8 cellular contexts compared by ENCODE assay signal in genomic region chr2:87076253-87077027, GRCh38. TPM values are rescaled to one million over a fixed set of nuclear protein-coding genes. Genes with fewer than 3 reads are reported as not detected.
DNase-seq lines count a peak whose midpoint lies in the region; ATAC-seq and TF ChIP-seq lines count a peak whose summit lies in the region.
"Not testable (repeated sequence)": the region's sequence is repeated elsewhere in the genome, so short reads cannot be mapped to it uniquely, and the experiment has no call there.

No MANE protein-coding gene starts in this region.

- peak overlapping the region; percentile 61 for H2AFZ ChIP-seq in mesenchymal stem cell (ENCODE audit: low read depth, low read length)

- DNase-seq in AG04450 (ENCODE audit: low read depth, low spot score) (peak; percentile 74), epithelial cell of proximal tubule (ENCODE audit: low read depth) (peak; percentile 23), mesenchymal stem cell (peak; percentile 91)
- DNase-seq in activated T-helper 1 cell treated with anti-CD3 and anti-CD28 coated beads, Interleukin-12 subunit alpha, Interleukin-12 subunit beta, Interleukin-2, Interleukin-4 antibody, amounts not matched to agents 30 ng/mL and 10 ng/mL and 1 ng/mL, durations not matched to agents 14 hours and 24 hours and 36 hours (ENCODE audit: low spot score), result peak; percentile 88
- DNase-seq in stimulated activated CD4-positive, alpha-beta T cell treated with anti-CD3 and anti-CD28 coated beads, Interleukin-2, amount 100 ng/mL, for 4 hours (ENCODE audit: low read depth), result peak; percentile 87

- peak overlapping the region; percentile 88 for H3K9ac ChIP-seq in mesenchymal stem cell (ENCODE audit: low read length)

- not testable (repeated sequence) for H3K23ac ChIP-seq in mesenchymal stem cell (ENCODE audit: low read length in 2 of 2)

- H3K4me2 ChIP-seq in mesenchymal stem cell (ENCODE audit: low read length, poor library complexity, severe bottlenecking), result peak overlapping the region; percentile 26

- H3K4me1 Mint-ChIP-seq in activated T-helper 1 cell treated with anti-CD3 and anti-CD28 coated beads, Interleukin-12 subunit alpha, Interleukin-12 subunit beta, Interleukin-2, Interleukin-4 antibody, amounts not matched to agents 30 ng/mL and 10 ng/mL and 1 ng/mL, durations not matched to agents 14 hours and 24 hours and 36 hours (ENCODE audit: low read depth), result not testable (repeated sequence)

- not testable (repeated sequence) for H3K14ac ChIP-seq in mesenchymal stem cell (ENCODE audit: low read length in 2 of 2)

- H3K4me1 ChIP-seq in mesenchymal stem cell (ENCODE audit: control insufficient read depth, insufficient read depth, low read depth, low read length), result not testable (repeated sequence)

- POLR2A ChIA-PET in AG04450 (lab: Yijun Ruan, JAX), result not testable (repeated sequence)

- not testable (repeated sequence) for TF ChIP-seq CTCF in AG04450 (IDR thresholded peaks at IDR 0.05; ENCODE audit: low read depth, low read length); epithelial cell of proximal tubule (conservative IDR thresholded peaks at IDR 0.05; ENCODE audit: low read depth, low read length)

- not testable (repeated sequence) for H3K36me3 ChIP-seq in mesenchymal stem cell (ENCODE audit: control insufficient read depth in 1 of 2, insufficient read depth in 2 of 2, low read depth in 1 of 2, low read length in 2 of 2)

- not testable (repeated sequence) for H3K9me3 Mint-ChIP-seq in activated T-helper 1 cell treated with anti-CD3 and anti-CD28 coated beads, Interleukin-12 subunit alpha, Interleukin-12 subunit beta, Interleukin-2, Interleukin-4 antibody, amounts not matched to agents 30 ng/mL and 10 ng/mL and 1 ng/mL, durations not matched to agents 14 hours and 24 hours and 36 hours

- WGBS in mesenchymal stem cell, result 0% methylated on average over 21 of the region's 76 CpGs

- H4K8ac ChIP-seq in mesenchymal stem cell (ENCODE audit: low read length), result not testable (repeated sequence)

- intact Hi-C loops in activated T-helper 1 cell treated with anti-CD3 and anti-CD28 coated beads, Interleukin-12 subunit alpha, Interleukin-12 subunit beta, Interleukin-2, Interleukin-4 antibody, amounts not matched to agents 30 ng/mL and 10 ng/mL and 1 ng/mL, durations not matched to agents 14 hours and 24 hours and 36 hours (cut with micrococcal nuclease), result not testable (repeated sequence)

- H2BK5ac ChIP-seq in mesenchymal stem cell (ENCODE audit: low read depth, low read length, poor library complexity, severe bottlenecking), result peak overlapping the region; percentile 39

- peak overlapping the region; percentile 83 for H3K27ac ChIP-seq in AG04450 (ENCODE audit: low read depth, low read length)
- peak overlapping the region; percentile 83 for H3K27ac ChIP-seq in mesenchymal stem cell (ENCODE audit: low read length, poor library complexity, severe bottlenecking)

- not testable (repeated sequence) for H3K27me3 ChIP-seq in AG04450 (ENCODE audit: control insufficient read depth, insufficient read depth, low read length); mesenchymal stem cell (ENCODE audit: control insufficient read depth in 1 of 2, insufficient read depth in 1 of 2, low read length in 2 of 2)

- not testable (repeated sequence) for H2BK120ac ChIP-seq in mesenchymal stem cell (ENCODE audit: low read depth, low read length)

- peak overlapping the region in 1 of 2 experiments; percentile 61 for H3K4ac ChIP-seq in mesenchymal stem cell (ENCODE audit: low read depth in 1 of 2, low read length in 2 of 2)

- H3K27me3 Mint-ChIP-seq in activated T-helper 1 cell treated with anti-CD3 and anti-CD28 coated beads, Interleukin-12 subunit alpha, Interleukin-12 subunit beta, Interleukin-2, Interleukin-4 antibody, amounts not matched to agents 30 ng/mL and 10 ng/mL and 1 ng/mL, durations not matched to agents 14 hours and 24 hours and 36 hours (ENCODE audit: insufficient read depth), result not testable (repeated sequence)

- peak overlapping the region; percentile 97 for H3K27ac Mint-ChIP-seq in activated T-helper 1 cell treated with anti-CD3 and anti-CD28 coated beads, Interleukin-12 subunit alpha, Interleukin-12 subunit beta, Interleukin-2, Interleukin-4 antibody, amounts not matched to agents 30 ng/mL and 10 ng/mL and 1 ng/mL, durations not matched to agents 14 hours and 24 hours and 36 hours

- not testable (repeated sequence) for H2AK5ac ChIP-seq in mesenchymal stem cell (ENCODE audit: low read length, severe bottlenecking)

- not testable (repeated sequence) for H2BK12ac ChIP-seq in mesenchymal stem cell (ENCODE audit: low read length in 2 of 2)

- peak overlapping the region; percentile 93 for H3K4me3 Mint-ChIP-seq in activated T-helper 1 cell treated with anti-CD3 and anti-CD28 coated beads, Interleukin-12 subunit alpha, Interleukin-12 subunit beta, Interleukin-2, Interleukin-4 antibody, amounts not matched to agents 30 ng/mL and 10 ng/mL and 1 ng/mL, durations not matched to agents 14 hours and 24 hours and 36 hours

- H3K4me3 ChIP-seq in AG04450 (ENCODE audit: low read depth, low read length), result peak overlapping the region; percentile 65
- peak overlapping the region; percentile 62 for H3K4me3 ChIP-seq in epithelial cell of proximal tubule (ENCODE audit: low read depth, low read length)
- peak overlapping the region; percentile 68 to 82 for H3K4me3 ChIP-seq in mesenchymal stem cell (ENCODE audit: insufficient read depth in 1 of 2, low read depth in 1 of 2, low read length in 2 of 2)

- ATAC-seq in GM18907 (IDR thresholded peaks at IDR 0.05; ENCODE audit: unreplicated experiment) (peak; percentile 95), HG02973 (IDR thresholded peaks at IDR 0.05; ENCODE audit: unreplicated experiment) (peak; percentile 88)

- H3K36me3 Mint-ChIP-seq in activated T-helper 1 cell treated with anti-CD3 and anti-CD28 coated beads, Interleukin-12 subunit alpha, Interleukin-12 subunit beta, Interleukin-2, Interleukin-4 antibody, amounts not matched to agents 30 ng/mL and 10 ng/mL and 1 ng/mL, durations not matched to agents 14 hours and 24 hours and 36 hours (ENCODE audit: low read depth), result not testable (repeated sequence)

- CTCF ChIA-PET in AG04450 (lab: Charles Lee), result not testable (repeated sequence)

- H3K9me3 ChIP-seq in AG04450 (ENCODE audit: control insufficient read depth, insufficient read depth, low read length); mesenchymal stem cell (ENCODE audit: control insufficient read depth, low read length): not testable (repeated sequence)

- not testable (repeated sequence) for H3K79me1 ChIP-seq in mesenchymal stem cell (replicated peaks; ENCODE audit: low read length, poor library complexity, severe bottlenecking)

- peak overlapping the region in 1 of 2 experiments; percentile 52 for H3K18ac ChIP-seq in mesenchymal stem cell (ENCODE audit: low read depth in 1 of 2, low read length in 2 of 2)

- H4K91ac ChIP-seq in mesenchymal stem cell (ENCODE audit: low read length), result not testable (repeated sequence)

- not testable (repeated sequence) for H2BK15ac ChIP-seq in mesenchymal stem cell (ENCODE audit: low read depth, poor library complexity, severe bottlenecking)

TF ChIP-seq in PFSK-1, 5 proteins besides CTCF, POLR2A, EP300 and RAD21:
- peak; percentile 47; the same call in 1 of the 2 replicates for TF ChIP-seq POLR2AphosphoS5 (IDR thresholded peaks at IDR 0.05; ENCODE audit: low read depth, low read length)
- peak; percentile 51; the same call in 1 of the 2 replicates for TF ChIP-seq TAF1 (IDR thresholded peaks at IDR 0.05; ENCODE audit: borderline replicate concordance, insufficient read depth, low read length)

RNA-seq across cellular contexts. Expression of gene PLGLB1, which starts 54.8 kb away (rescaled TPM):
- polyA plus RNA-seq in AG04450 (2011; rRNA removed), result 0.56 and 0.79 TPM in 2 replicates
- polyA minus RNA-seq in AG04450 (2011; rRNA and poly(A)+ RNA removed), result 0.55 and 1.3 TPM in 2 replicates
- polyA plus RNA-seq in PFSK-1 (2012; ENCODE audit: insufficient read length, low read depth), result 0.34 TPM
- total RNA-seq in activated T-helper 1 cell treated with anti-CD3 and anti-CD28 coated beads, Interleukin-12 subunit alpha, Interleukin-12 subunit beta, Interleukin-2, Interleukin-4 antibody, amounts not matched to agents 30 ng/mL and 10 ng/mL and 1 ng/mL, durations not matched to agents 14 hours and 24 hours and 36 hours, result 0.59 and 1.1 TPM in 2 replicates
- 3.9 TPM in 1 of 2 replicates, not detected in the other for total RNA-seq in epithelial cell of proximal tubule
- 0.36 TPM for polyA plus RNA-seq in mesenchymal stem cell (2013, experiment 1 of 2)
- polyA plus RNA-seq in mesenchymal stem cell (2013, experiment 2 of 2), result 0.07 TPM

Comparison
In these comparisons a context has a peak if more than half of its experiments do, and no peak if none do; other contexts are left out.
1. Peak in every context shown above with its lines: DNase-seq, ATAC-seq, H3K4me3 ChIP-seq and H3K27ac ChIP-seq.
2. DNase-seq: peak in every context shown above with its lines; median percentile 91 in mesenchymal stem cell; 88 in activated T-helper 1 cell treated with anti-CD3 and anti-CD28 coated beads, Interleukin-12 subunit alpha, Interleukin-12 subunit beta, Interleukin-2, Interleukin-4 antibody, amounts not matched to agents 30 ng/mL and 10 ng/mL and 1 ng/mL, durations not matched to agents 14 hours and 24 hours and 36 hours; 87 in stimulated activated CD4-positive, alpha-beta T cell treated with anti-CD3 and anti-CD28 coated beads, Interleukin-2, amount 100 ng/mL, for 4 hours; 74 in AG04450; 23 in epithelial cell of proximal tubule.